ENCODE assay signal across 9 cellular contexts in genomic region chr2:192029089-192029488, GRCh38.
A peak's percentile ranks its signal among the peaks of the same experiment; 100 is the strongest.
DNase-seq lines count a peak whose midpoint lies in the region; ATAC-seq and TF ChIP-seq lines count a peak whose summit lies in the region.
"Had no signal": no experiment of that assay in that cellular context is flagged by ENCODE, and none has a peak within 500 bp of the region (broad histone marks: within the 10 kb centered on the region; RNA-seq: fewer than 3 reads in every experiment).

No MANE protein-coding gene starts in this region.

- TF ChIP-seq CTCF in GM10266 (IDR thresholded peaks at IDR 0.05; ENCODE audit: control insufficient read depth, insufficient read depth, low read depth, missing control alignments) (peak; percentile 16), fibroblast of villous mesenchyme (IDR thresholded peaks at IDR 0.05; ENCODE audit: insufficient read depth, low read depth, low read length) (peak; percentile 59), tibial nerve (IDR thresholded peaks at IDR 0.05) (no peak)

- no peak for TF ChIP-seq EP300 in tibial nerve (IDR thresholded peaks at IDR 0.05)

- H3K4me3 ChIP-seq in Jurkat, Clone E6-1 (ENCODE audit: low read length), result no peak overlapping the region
- no peak overlapping the region for H3K4me3 ChIP-seq in fibroblast of villous mesenchyme (ENCODE audit: low read depth, low read length)
- no peak overlapping the region for H3K4me3 ChIP-seq in tibial nerve

- H3K27me3 ChIP-seq in tibial nerve, result no peaks in the 10 kb centered on the region

- H3K36me3 ChIP-seq in tibial nerve, result no peaks in the 10 kb centered on the region

- no peak overlapping the region for H3K27ac ChIP-seq in tibial nerve

- peaks cover 0 to 13% (median 0%) of the 10 kb centered on the region in 4 donors for H3K4me1 ChIP-seq in tibial nerve

- WGBS in tibial nerve, 2 donors, result 91 to 92% methylated on average over 2 of the region's 2 CpGs

- DNase-seq in GM10266 (ENCODE audit: extremely low spot score), result no peak
- DNase-seq in Jurkat, Clone E6-1 (ENCODE audit: low read depth, low spot score), result peak; percentile 55
- peak; percentile 35 for DNase-seq in fibroblast of villous mesenchyme (ENCODE audit: low read depth)
- no peak for DNase-seq in Ammon's horn (ENCODE audit: low spot score)
- no peak for DNase-seq in tibial nerve (ENCODE audit: low spot score in 2 of 2)
- DNase-seq: foreskin melanocyte had no signal

- TF ChIP-seq POLR2A in tibial nerve (IDR thresholded peaks at IDR 0.05), result no peak

- no peaks in the 10 kb centered on the region for H3K9me3 ChIP-seq in tibial nerve

- peak; percentile 96 for ATAC-seq in GM21526 (IDR thresholded peaks at IDR 0.05; ENCODE audit: low FRiP score, unreplicated experiment)
- no peak for ATAC-seq in HG03457 (IDR thresholded peaks at IDR 0.05; ENCODE audit: unreplicated experiment)
- ATAC-seq in GM19397 (IDR thresholded peaks at IDR 0.05; ENCODE audit: unreplicated experiment), result no peak

Comparison
In these comparisons a context has a peak if more than half of its experiments do, and no peak if none do; other contexts are left out.
1. DNase-seq: peak in Jurkat, Clone E6-1 (single experiment) and fibroblast of villous mesenchyme (single experiment); none in GM10266 (single experiment), Ammon's horn (single experiment) and tibial nerve (0 of 2).
2. CTCF ChIP-seq: peak in GM10266 (single experiment) and fibroblast of villous mesenchyme (single experiment); none in tibial nerve (0 of 5).